ENCODE assay signal across 17 cellular contexts in the genomic region with DNA sequence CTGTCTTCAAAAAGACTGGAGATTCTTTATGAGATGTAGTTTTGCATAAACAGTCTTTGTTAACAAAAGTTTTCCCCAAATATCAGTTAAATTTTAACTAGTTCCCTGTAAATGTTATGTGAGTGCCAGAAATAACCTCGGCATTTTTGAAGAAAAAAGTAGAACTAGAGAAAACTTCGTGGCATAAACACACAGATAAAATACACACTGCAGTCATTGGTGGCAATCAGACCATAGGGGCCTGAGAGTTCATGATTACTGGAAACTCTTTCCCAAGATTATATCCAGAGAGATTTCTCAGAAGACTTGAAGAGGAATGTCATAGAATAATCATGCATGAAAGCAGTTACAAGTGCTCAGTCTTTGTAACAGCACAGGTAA.
DNase-seq lines count a peak whose midpoint lies in the region; ATAC-seq, FAIRE-seq and TF ChIP-seq lines count a peak whose summit lies in the region.
"Had no signal": no experiment of that assay in that cellular context is flagged by ENCODE, and none has a peak within 500 bp of the region (broad histone marks: within the 10 kb centered on the region; RNA-seq: fewer than 3 reads in every experiment).

No MANE protein-coding gene starts in this region.

- H3K4me1 Mint-ChIP-seq in CD8-positive, alpha-beta memory T cell: no peaks in the 10 kb centered on the region

- H3K36me3 Mint-ChIP-seq in CD8-positive, alpha-beta memory T cell: no peaks in the 10 kb centered on the region

- in situ Hi-C loops in HepG2 (cut with HindIII; ENCODE audit: extremely low pct_ligation_motif_present, low pct_unique_long_range_greater_than_20kb): no loop called here

- H3K9ac ChIP-seq in HepG2 (ENCODE audit: insufficient read depth, low read depth, low read length): peak overlapping the region; percentile 12; the same call in 1 of the 2 replicates
- H3K9ac ChIP-seq in parathyroid adenoma: no peak overlapping the region
- H3K9ac ChIP-seq: BLaER1 treated with 17β-estradiol and CSF1 and Interleukin-3, amounts not matched to agents 10 nM and 100 nM had no signal

- peaks cover 0 to 3% (median 2%) of the 10 kb centered on the region in 5 donors for H3K9me3 Mint-ChIP-seq in CD8-positive, alpha-beta memory T cell

- BruUV-seq in HepG2 (replicated peaks; lab: Mats Ljungman, UMichigan): no TSS peak

- H3K36me3 ChIP-seq in HepG2 (replicated peaks in 1 of 2; ENCODE audit: control insufficient read depth in 1 of 2, insufficient read depth in 2 of 2, low read length in 2 of 2): no peaks in the 10 kb centered on the region
- H3K36me3 ChIP-seq in parathyroid adenoma (ENCODE audit: control insufficient read depth, insufficient read depth, low read length): no peaks in the 10 kb centered on the region
- no peaks in the 10 kb centered on the region for H3K36me3 ChIP-seq in CD8-positive, alpha-beta memory T cell (ENCODE audit: insufficient read depth, low read length)
- H3K36me3 ChIP-seq: BLaER1 treated with 17β-estradiol and CSF1 and Interleukin-3, amounts not matched to agents 10 nM and 100 nM had no signal

- H3K4me2 ChIP-seq in HepG2 (ENCODE audit: low read depth, low read length) (peak overlapping the region; percentile 64), parathyroid adenoma (ENCODE audit: low read length) (peak overlapping the region; percentile 50)
- H3K4me2 ChIP-seq: BLaER1 treated with 17β-estradiol and CSF1 and Interleukin-3, amounts not matched to agents 10 nM and 100 nM had no signal

- H3K4me1 ChIP-seq in HepG2 (ENCODE audit: insufficient read depth, low read length) (peaks cover 39% of the 10 kb centered on the region), parathyroid adenoma (no peaks in the 10 kb centered on the region)
- H3K4me1 ChIP-seq in CD8-positive, alpha-beta memory T cell (ENCODE audit: insufficient read depth, low read length): no peaks in the 10 kb centered on the region

- H2AFZ ChIP-seq in HepG2 (ENCODE audit: low read length) (peak overlapping the region; percentile 61), parathyroid adenoma (no peak overlapping the region)

- CTCF ChIA-PET in HepG2 (lab: Yijun Ruan, JAX; ENCODE audit: low intra/inter-chr PET ratio, low total read pairs): no interaction called here
- CTCF ChIA-PET in CD8-positive, alpha-beta memory T cell (lab: Charles Lee): no interaction called here

- H4K20me1 ChIP-seq in HepG2 (ENCODE audit: insufficient read depth, low read length): no peaks in the 10 kb centered on the region
- H4K20me1 ChIP-seq: BLaER1 treated with 17β-estradiol and CSF1 and Interleukin-3, amounts not matched to agents 10 nM and 100 nM had no signal

- no peak for TF ChIP-seq RAD21 in HepG2 (CRISPR knock-in tag; IDR thresholded peaks at IDR 0.05)

- no peaks in the 10 kb centered on the region for H3K27me3 ChIP-seq in HepG2 (ENCODE audit: control insufficient read depth in 1 of 2, insufficient read depth in 2 of 2, low read length in 2 of 2)
- no peaks in the 10 kb centered on the region for H3K27me3 ChIP-seq in parathyroid adenoma (ENCODE audit: control insufficient read depth, insufficient read depth, low read length)
- H3K27me3 ChIP-seq in CD8-positive, alpha-beta memory T cell (ENCODE audit: insufficient read depth, low read length, poor library complexity, severe bottlenecking): no peaks in the 10 kb centered on the region
- H3K27me3 ChIP-seq: BLaER1 treated with 17β-estradiol and CSF1 and Interleukin-3, amounts not matched to agents 10 nM and 100 nM had no signal

- H3K4me3 ChIP-seq in HepG2 (replicated peaks in 1 of 3; ENCODE audit: insufficient read depth in 1 of 3, low read depth in 2 of 3, low read length in 3 of 3): peak overlapping the region; percentile 38 to 57 (median 55); a peak in 5 of 6 replicates
- H3K4me3 ChIP-seq in parathyroid adenoma (ENCODE audit: low read depth, low read length): no peak overlapping the region
- H3K4me3 ChIP-seq in CD8-positive, alpha-beta memory T cell (ENCODE audit: low read length): no peak overlapping the region
- H3K4me3 ChIP-seq: BLaER1 treated with 17β-estradiol and CSF1 and Interleukin-3, amounts not matched to agents 10 nM and 100 nM had no signal

- ATAC-seq in HepG2: peak; percentile 58

- TF ChIP-seq POLR2A in HepG2 (IDR thresholded peaks at IDR 0.05; ENCODE audit: insufficient read depth in 1 of 2, low read depth in 2 of 2, low read length in 2 of 2): no peak
- no peak for TF ChIP-seq POLR2A in GM12891 (IDR thresholded peaks at IDR 0.05; ENCODE audit: low read depth, low read length)

- H3K27ac ChIP-seq in HepG2 (ENCODE audit: extremely low read length, insufficient read depth, low read length): peak overlapping the region; percentile 47
- no peak overlapping the region for H3K27ac ChIP-seq in parathyroid adenoma
- H3K27ac ChIP-seq in CD8-positive, alpha-beta memory T cell (ENCODE audit: low read depth, low read length): no peak overlapping the region
- H3K27ac ChIP-seq: BLaER1 treated with 17β-estradiol and CSF1 and Interleukin-3, amounts not matched to agents 10 nM and 100 nM had no signal

- FAIRE-seq in endometrium (lab: Jason Lieb, UNC) (peak; percentile 61), HepG2 (lab: Jason Lieb, UNC) (no peak), GM12891 (lab: Jason Lieb, UNC) (no peak)
- FAIRE-seq: A204.1, GM12892 had no signal

- 3% methylated on average over 2 of the region's 2 CpGs for WGBS in HepG2 (ENCODE audit: low lambda C conversion rate)

- intact Hi-C loops in HepG2 (cut with micrococcal nuclease; ENCODE audit: unreplicated experiment): no loop called here

- no peak for TF ChIP-seq CTCF in HepG2 (CRISPR knock-in tag; IDR thresholded peaks at IDR 0.05)
- TF ChIP-seq CTCF in parathyroid adenoma (IDR thresholded peaks at IDR 0.05): no peak

- DNase-seq in DMS79 (lab: John Stamatoyannopoulos, UW) (peak; percentile 15), HepG2 (ENCODE audit: low spot score) (peak; percentile 16), mucosa of gallbladder (ENCODE audit: low spot score) (no peak), GM12891 (ENCODE audit: insufficient read length, low spot score) (no peak)
- no peak for DNase-seq in CD8-positive, alpha-beta memory T cell
- DNase-seq in stimulated activated CD4-positive, alpha-beta T cell treated with anti-CD3 and anti-CD28 coated beads, Interleukin-2, amount 100 ng/mL, for 48 hours: no peak
- DNase-seq: GF-D8, H7, NCI-H1930, NCI-H510A, NCI-H774, RPMI8226 had no signal

- H3K79me2 ChIP-seq in HepG2 (ENCODE audit: insufficient read depth, low read length) (no peaks in the 10 kb centered on the region), parathyroid adenoma (no peaks in the 10 kb centered on the region)

- H3K9me3 ChIP-seq in HepG2 (ENCODE audit: low read length): no peaks in the 10 kb centered on the region
- H3K9me3 ChIP-seq in parathyroid adenoma (ENCODE audit: control insufficient read depth, low read length): no peaks in the 10 kb centered on the region
- no peaks in the 10 kb centered on the region for H3K9me3 ChIP-seq in CD8-positive, alpha-beta memory T cell (ENCODE audit: low read length)
- H3K9me3 ChIP-seq: BLaER1 treated with 17β-estradiol and CSF1 and Interleukin-3, amounts not matched to agents 10 nM and 100 nM had no signal

- peaks cover 0 to 5% of the 10 kb centered on the region in 2 donors for H3K27me3 Mint-ChIP-seq in CD8-positive, alpha-beta memory T cell

- TF ChIP-seq EP300 in HepG2 (IDR thresholded peaks at IDR 0.05; ENCODE audit: low read depth in 2 of 2, low read length in 2 of 2) (no peak), HepG2 (CRISPR knock-in tag; IDR thresholded peaks at IDR 0.05; ENCODE audit: borderline replicate concordance) (no peak)

- H3K27ac Mint-ChIP-seq in CD8-positive, alpha-beta memory T cell: no peak overlapping the region

- no peak overlapping the region for H3K4me3 Mint-ChIP-seq in CD8-positive, alpha-beta memory T cell

- POLR2A ChIA-PET in HepG2 (lab: Yijun Ruan, JAX): interaction anchor here (1.1 kb wide), 1 partner anchor 7 kb away, joined by 3 read pairs; no protein-coding TSS in a partner anchor
- POLR2A ChIA-PET in CD8-positive, alpha-beta memory T cell (lab: Charles Lee): no interaction called here

TF ChIP-seq in HepG2, 621 proteins besides CTCF, POLR2A, EP300 and RAD21 (continues in another document):
- TF ChIP-seq SOX5 (CRISPR knock-in tag; IDR thresholded peaks at IDR 0.05; ENCODE audit: borderline replicate concordance) (peak; percentile 30; the same call in 1 of the 2 replicates), GATA4 (IDR thresholded peaks at IDR 0.05; ENCODE audit: borderline replicate concordance, low read depth) (0 out of 2 replicates have a peak, but pooled peaks have one; percentile 0), KAT8 (CRISPR knock-in tag; IDR thresholded peaks at IDR 0.05) (peak; percentile 12; the same call in 1 of the 2 replicates), ATM (IDR thresholded peaks at IDR 0.05; ENCODE audit: borderline replicate concordance) (no peak), ZNF205 (CRISPR knock-in tag; IDR thresholded peaks at IDR 0.05) (peak; percentile 75; the same call in 1 of the 2 replicates)

TF ChIP-seq in GM12891, 5 proteins besides CTCF, POLR2A, EP300 and RAD21:
- TF ChIP-seq PAX5 (IDR thresholded peaks at IDR 0.05; ENCODE audit: insufficient read depth, low read length, severe bottlenecking): no peak
- TF ChIP-seq SPI1 (IDR thresholded peaks at IDR 0.05; ENCODE audit: low read depth, low read length): no peak
- no peak for TF ChIP-seq TAF1 (IDR thresholded peaks at IDR 0.05; ENCODE audit: low read depth, low read length)
- TF ChIP-seq POLR2AphosphoS5 (IDR thresholded peaks at IDR 0.05; ENCODE audit: low read depth, low read length): no peak
- TF ChIP-seq POU2F2 (IDR thresholded peaks at IDR 0.05; ENCODE audit: low read depth, low read length): no peak

Comparison
In these comparisons a context has a peak if more than half of its experiments do, and no peak if none do; other contexts are left out.
1. DNase-seq: peak in DMS79 (single experiment) and HepG2 (single experiment); none in CD8-positive, alpha-beta memory T cell (0 of 5), stimulated activated CD4-positive, alpha-beta T cell treated with anti-CD3 and anti-CD28 coated beads, Interleukin-2, amount 100 ng/mL, for 48 hours (0 of 2), mucosa of gallbladder (single experiment) and GM12891 (single experiment).
2. H3K4me3 ChIP-seq: peak in HepG2 (3 of 3); none in parathyroid adenoma (single experiment) and CD8-positive, alpha-beta memory T cell (single experiment).